Comparison of ENCODE assay signal across 1 cellular context in the genomic region with DNA sequence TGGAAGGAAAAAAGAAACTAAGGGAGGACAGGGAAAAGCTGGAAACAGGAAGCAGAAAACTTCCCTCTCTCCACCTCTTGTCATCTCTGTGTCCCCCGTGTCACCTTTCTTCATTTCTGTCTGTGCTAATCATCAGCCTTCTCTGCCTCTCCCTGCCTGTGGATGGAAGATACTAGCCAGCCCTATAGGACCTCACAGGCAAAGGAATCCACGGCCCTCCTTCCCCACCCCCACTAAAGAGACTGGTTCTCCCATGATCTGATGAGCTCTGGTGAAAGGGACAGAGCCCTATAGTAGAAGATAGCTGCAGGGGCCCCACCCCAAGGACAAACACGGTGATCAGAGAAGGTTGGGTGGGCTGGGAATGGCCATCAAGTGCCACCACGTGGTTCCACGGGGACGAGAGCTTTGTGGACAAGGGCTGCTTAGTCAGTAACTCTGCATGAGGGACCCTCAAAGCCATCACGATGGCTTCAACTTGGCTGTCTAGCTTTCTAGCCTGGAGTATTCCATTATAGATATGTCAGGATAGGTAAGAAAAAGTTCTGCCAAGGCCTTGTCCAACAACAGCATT.
TF ChIP-seq lines count a peak whose summit lies in the region.

No MANE protein-coding gene starts in this region.

TF ChIP-seq in K562, 482 proteins besides CTCF, POLR2A, EP300 and RAD21 (continued from another document):
- TF ChIP-seq, protein P1, sequence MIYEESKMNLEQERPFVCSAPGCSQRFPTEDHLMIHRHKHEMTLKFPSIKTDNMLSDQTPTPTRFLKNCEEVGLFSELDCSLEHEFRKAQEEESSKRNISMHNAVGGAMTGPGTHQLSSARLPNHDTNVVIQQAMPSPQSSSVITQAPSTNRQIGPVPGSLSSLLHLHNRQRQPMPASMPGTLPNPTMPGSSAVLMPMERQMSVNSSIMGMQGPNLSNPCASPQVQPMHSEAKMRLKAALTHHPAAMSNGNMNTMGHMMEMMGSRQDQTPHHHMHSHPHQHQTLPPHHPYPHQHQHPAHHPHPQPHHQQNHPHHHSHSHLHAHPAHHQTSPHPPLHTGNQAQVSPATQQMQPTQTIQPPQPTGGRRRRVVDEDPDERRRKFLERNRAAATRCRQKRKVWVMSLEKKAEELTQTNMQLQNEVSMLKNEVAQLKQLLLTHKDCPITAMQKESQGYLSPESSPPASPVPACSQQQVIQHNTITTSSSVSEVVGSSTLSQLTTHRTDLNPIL (CRISPR knock-in tag; IDR thresholded peaks at IDR 0.05) = no peak
- TF ChIP-seq SNIP1 (IDR thresholded peaks at IDR 0.05; ENCODE audit: low read depth) (no peak), HEY1 (CRISPR knock-in tag; IDR thresholded peaks at IDR 0.05; ENCODE audit: borderline replicate concordance) (no peak), CBFA2T2 (conservative IDR thresholded peaks at IDR 0.05) (peak; percentile 44), ZNF408 (CRISPR knock-in tag; IDR thresholded peaks at IDR 0.05; ENCODE audit: low read depth) (no peak), TBP (optimal IDR thresholded peaks at IDR 0.05; ENCODE audit: low read depth, low read length) (no peak), TAF9B (IDR thresholded peaks at IDR 0.05; ENCODE audit: partially characterized antibody) (no peak)
- TF ChIP-seq, protein P2, sequence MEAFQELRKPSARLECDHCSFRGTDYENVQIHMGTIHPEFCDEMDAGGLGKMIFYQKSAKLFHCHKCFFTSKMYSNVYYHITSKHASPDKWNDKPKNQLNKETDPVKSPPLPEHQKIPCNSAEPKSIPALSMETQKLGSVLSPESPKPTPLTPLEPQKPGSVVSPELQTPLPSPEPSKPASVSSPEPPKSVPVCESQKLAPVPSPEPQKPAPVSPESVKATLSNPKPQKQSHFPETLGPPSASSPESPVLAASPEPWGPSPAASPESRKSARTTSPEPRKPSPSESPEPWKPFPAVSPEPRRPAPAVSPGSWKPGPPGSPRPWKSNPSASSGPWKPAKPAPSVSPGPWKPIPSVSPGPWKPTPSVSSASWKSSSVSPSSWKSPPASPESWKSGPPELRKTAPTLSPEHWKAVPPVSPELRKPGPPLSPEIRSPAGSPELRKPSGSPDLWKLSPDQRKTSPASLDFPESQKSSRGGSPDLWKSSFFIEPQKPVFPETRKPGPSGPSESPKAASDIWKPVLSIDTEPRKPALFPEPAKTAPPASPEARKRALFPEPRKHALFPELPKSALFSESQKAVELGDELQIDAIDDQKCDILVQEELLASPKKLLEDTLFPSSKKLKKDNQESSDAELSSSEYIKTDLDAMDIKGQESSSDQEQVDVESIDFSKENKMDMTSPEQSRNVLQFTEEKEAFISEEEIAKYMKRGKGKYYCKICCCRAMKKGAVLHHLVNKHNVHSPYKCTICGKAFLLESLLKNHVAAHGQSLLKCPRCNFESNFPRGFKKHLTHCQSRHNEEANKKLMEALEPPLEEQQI (IDR thresholded peaks at IDR 0.05) = 0 out of 2 replicates have a peak, but pooled peaks have one; percentile 42
